In the genomic region with DNA sequence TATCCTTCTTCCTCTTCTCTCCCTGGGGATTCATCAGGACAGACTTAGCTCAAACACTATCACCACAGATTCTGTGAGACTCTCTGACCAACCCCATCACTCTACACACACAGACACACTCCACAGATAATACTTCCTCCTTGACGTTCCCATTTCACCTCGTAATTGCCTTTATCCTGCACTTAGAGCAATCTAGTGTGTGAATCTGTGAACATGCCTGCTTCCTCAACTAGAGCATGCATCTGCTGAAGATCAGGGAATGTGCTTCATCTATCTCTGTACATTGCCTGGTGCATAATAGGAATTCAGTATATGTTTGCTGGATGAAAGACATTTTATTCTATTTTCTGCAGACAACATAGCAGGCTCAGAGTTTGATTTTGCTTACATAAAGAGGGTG, we compare ENCODE assay signal across 24 cellular contexts. TPM values are rescaled to one million over a fixed set of nuclear protein-coding genes. Genes with fewer than 3 reads are reported as not detected.
A peak's percentile ranks its signal among the peaks of the same experiment; 100 is the strongest.
DNase-seq lines count a peak whose midpoint lies in the region; ATAC-seq, FAIRE-seq and TF ChIP-seq lines count a peak whose summit lies in the region.
"Had no signal": no experiment of that assay in that cellular context is flagged by ENCODE, and none has a peak within 500 bp of the region (broad histone marks: within the 10 kb centered on the region; RNA-seq: fewer than 3 reads in every experiment).

No MANE protein-coding gene starts in this region.

- no peak overlapping the region for H3K4me3 ChIP-seq in A549
- no peak overlapping the region for H3K4me3 ChIP-seq in MM.1S (ENCODE audit: low read length)
- H3K4me3 ChIP-seq: GM23248 had no signal

- POLR2A ChIA-PET in A549 (lab: Yijun Ruan, JAX), result no interaction called here

- H4K20me1 ChIP-seq in MM.1S (ENCODE audit: insufficient read depth, low read length), result no peaks in the 10 kb centered on the region

- CTCF ChIA-PET in A549 (lab: Yijun Ruan, JAX), result no interaction called here

- no peak for TF ChIP-seq EP300 in A549 (IDR thresholded peaks at IDR 0.05)

- ATAC-seq in A549 (no peak), SK-N-SH treated with all-trans-retinoic acid at 6 μM for 48 hours (no peak; the same call in 2 of the 3 replicates)
- ATAC-seq: CD8-positive, alpha-beta T cell had no signal

- H3K27ac ChIP-seq in A549 (no peak overlapping the region), MM.1S (ENCODE audit: low read length) (no peak overlapping the region)
- H3K27ac ChIP-seq: 22Rv1, C4-2B, GM23248 had no signal

- H3K9me2 ChIP-seq in MM.1S (replicated peaks; ENCODE audit: insufficient read depth, low read length), result no peaks in the 10 kb centered on the region

- DNase-seq in DMS153 (lab: John Stamatoyannopoulos, UW) (peak; percentile 6), DMS153 treated with DMSO at 0.1 percent for 48 hours (lab: John Stamatoyannopoulos, UW; ENCODE audit: unreplicated experiment) (no peak), A549 (ENCODE audit: low read depth in 1 of 2, low spot score in 1 of 2) (no peak), GM18507 (ENCODE audit: extremely low spot score, insufficient read length, low read depth) (no peak), MM.1S (no peak)
- no peak for DNase-seq in stimulated activated CD4-positive, alpha-beta T cell treated with anti-CD3 and anti-CD28 coated beads, Interleukin-4, amount 100 ng/mL, for 1 hour
- no peak for DNase-seq in activated naive CD4-positive, alpha-beta T cell treated with Interleukin-2 at 50 U/mL for 16 hours
- DNase-seq: ACHN; AML-193; Caco-2; CD4-positive, CD25-positive, alpha-beta regulatory T cell; CD8-positive, alpha-beta T cell; DMS53; DMS79 treated with DMSO at 0.1 percent for 48 hours; GF-D8; GM23248; H7; HCEC 1CT had no signal

- no peak overlapping the region for H2AFZ ChIP-seq in MM.1S (ENCODE audit: low read length)
- H2AFZ ChIP-seq: GM23248 had no signal

- H3K4me2 ChIP-seq in A549 (no peak overlapping the region), MM.1S (ENCODE audit: low read depth, low read length) (no peak overlapping the region)

- H3K27me3 ChIP-seq in MM.1S (replicated peaks; ENCODE audit: insufficient read depth, low read length), result no peaks in the 10 kb centered on the region

- no peaks in the 10 kb centered on the region for H3K36me3 ChIP-seq in MM.1S (replicated peaks; ENCODE audit: insufficient read depth, low read length)

- FAIRE-seq in A549 (lab: Jason Lieb, UNC) (peak; percentile 70), GM18507 (lab: Jason Lieb, UNC) (peak; percentile 41)
- FAIRE-seq: A204.1, H1 had no signal

- no peaks in the 10 kb centered on the region for H3K79me2 ChIP-seq in MM.1S (ENCODE audit: low read length)

- H3K9ac ChIP-seq in MM.1S (ENCODE audit: low read length), result no peak overlapping the region
- H3K9ac ChIP-seq: GM23248 had no signal

- no peak for TF ChIP-seq CTCF in A549 (IDR thresholded peaks at IDR 0.05)
- TF ChIP-seq CTCF in MM.1S (IDR thresholded peaks at IDR 0.05; ENCODE audit: low read length), result no peak

- H3F3A ChIP-seq in MM.1S (ENCODE audit: insufficient read depth, low read length), result no peaks in the 10 kb centered on the region

- 0% methylated on average over 2 of the region's 2 CpGs for WGBS in A549 (ENCODE audit: missing lambda C conversion rate)

- H3K9me3 ChIP-seq in A549 (no peaks in the 10 kb centered on the region), MM.1S (replicated peaks; ENCODE audit: insufficient read depth, low read length) (no peaks in the 10 kb centered on the region)
- H3K9me3 ChIP-seq: Caco-2 had no signal

- H3K4me1 ChIP-seq in A549, result no peaks in the 10 kb centered on the region
- no peaks in the 10 kb centered on the region for H3K4me1 ChIP-seq in MM.1S (ENCODE audit: low read length)
- H3K4me1 ChIP-seq: Caco-2 had no signal

- no peak for TF ChIP-seq POLR2A in A549 (IDR thresholded peaks at IDR 0.05; ENCODE audit: low read length)

- TF ChIP-seq RAD21 in A549 (conservative IDR thresholded peaks at IDR 0.05 in 1 of 2, IDR thresholded peaks at IDR 0.05 in 1 of 2), result no peak

TF ChIP-seq in A549, 52 proteins besides CTCF, POLR2A, EP300 and RAD21:
- TF ChIP-seq FOXS1 (CRISPR knock-in tag; IDR thresholded peaks at IDR 0.05), result no peak

TF ChIP-seq in SK-N-SH treated with all-trans-retinoic acid at 6 μM for 48 hours, 23 proteins besides CTCF, POLR2A, EP300 and RAD21:
- TF ChIP-seq ZNF70 (CRISPR knock-in tag; IDR thresholded peaks at IDR 0.05), result peak; percentile 18; the same call in 1 of the 2 replicates
- TF ChIP-seq ZC3H10 (CRISPR knock-in tag; IDR thresholded peaks at IDR 0.05), result no peak
- peak; percentile 35; the same call in 1 of the 2 replicates for TF ChIP-seq TCF4 (CRISPR knock-in tag; IDR thresholded peaks at IDR 0.05; ENCODE audit: borderline replicate concordance)
- no peak for TF ChIP-seq SNAI2 (CRISPR knock-in tag; IDR thresholded peaks at IDR 0.05)
TF ChIP-seq in SK-N-SH treated with all-trans-retinoic acid at 6 μM for 48 hours: peak in this region for 2.

RNA-seq across cellular contexts. Expression of gene HS6ST2, which starts 25.1 kb away (rescaled TPM):
- polyA plus RNA-seq in A549 (2011; rRNA removed) (0.04 and 0.05 TPM in 2 replicates), A549 (2017; fragmentation: RNase III; extraction: RNeasy Plus Mini Kit Qiagen cat#74134 plus additional on column Dnase treatment) (0.01 TPM in 2 of 3 replicates, not detected in the other)
- polyA plus RNA-seq in A549 (2012; cell fraction: cytosol; rRNA removed), result 0.03 and 0.05 TPM in 2 replicates
- 0.05 and 0.06 TPM in 2 replicates for polyA plus RNA-seq in A549 (2012; cell fraction: nucleus; rRNA removed)
- 0.45 TPM in 1 of 2 replicates, not detected in the other for polyA minus RNA-seq in A549 (2011; rRNA and poly(A)+ RNA removed)
- polyA plus RNA-seq: BJ; CD4-positive, CD25-positive, alpha-beta regulatory T cell; GM23248 had no signal
